1 cellular context compared by ENCODE assay signal in the genomic region with DNA sequence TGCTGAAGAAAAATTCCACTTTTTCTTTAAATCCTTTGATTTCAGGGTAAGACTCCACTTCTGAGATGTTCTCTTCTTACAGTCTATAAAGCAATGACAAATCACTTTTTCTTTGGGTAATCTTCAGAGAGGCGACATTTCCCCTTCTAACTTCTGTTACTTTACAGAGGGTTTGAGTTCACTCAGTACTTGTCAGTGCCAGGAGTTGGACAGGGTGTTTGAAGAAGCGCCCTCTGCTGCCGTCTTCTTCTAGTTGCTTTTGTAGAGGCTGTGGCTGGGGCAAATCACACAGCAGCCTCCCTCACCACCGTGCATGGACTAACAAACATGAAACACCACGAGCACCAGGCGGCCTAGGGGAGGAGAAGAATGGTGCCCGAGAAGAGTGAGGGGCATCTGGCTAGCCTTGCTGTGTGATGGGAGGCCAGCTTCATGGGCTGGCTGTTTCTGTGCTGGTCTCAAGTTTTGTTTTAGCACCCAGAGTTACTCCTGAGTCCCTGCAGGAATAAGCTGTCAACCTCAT.
TF ChIP-seq lines count a peak whose summit lies in the region.

A gene with protein sequence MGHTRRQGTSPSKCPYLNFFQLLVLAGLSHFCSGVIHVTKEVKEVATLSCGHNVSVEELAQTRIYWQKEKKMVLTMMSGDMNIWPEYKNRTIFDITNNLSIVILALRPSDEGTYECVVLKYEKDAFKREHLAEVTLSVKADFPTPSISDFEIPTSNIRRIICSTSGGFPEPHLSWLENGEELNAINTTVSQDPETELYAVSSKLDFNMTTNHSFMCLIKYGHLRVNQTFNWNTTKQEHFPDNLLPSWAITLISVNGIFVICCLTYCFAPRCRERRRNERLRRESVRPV (minus strand): TSS at position 174 of the 523 bp plus-strand sequence. CDS start 1,886 bp downstream, outside the sequence.

TF ChIP-seq in GM12878, 131 proteins besides CTCF, POLR2A, EP300 and RAD21 (continued from another document and continues in another):
- TF ChIP-seq, protein P1, sequence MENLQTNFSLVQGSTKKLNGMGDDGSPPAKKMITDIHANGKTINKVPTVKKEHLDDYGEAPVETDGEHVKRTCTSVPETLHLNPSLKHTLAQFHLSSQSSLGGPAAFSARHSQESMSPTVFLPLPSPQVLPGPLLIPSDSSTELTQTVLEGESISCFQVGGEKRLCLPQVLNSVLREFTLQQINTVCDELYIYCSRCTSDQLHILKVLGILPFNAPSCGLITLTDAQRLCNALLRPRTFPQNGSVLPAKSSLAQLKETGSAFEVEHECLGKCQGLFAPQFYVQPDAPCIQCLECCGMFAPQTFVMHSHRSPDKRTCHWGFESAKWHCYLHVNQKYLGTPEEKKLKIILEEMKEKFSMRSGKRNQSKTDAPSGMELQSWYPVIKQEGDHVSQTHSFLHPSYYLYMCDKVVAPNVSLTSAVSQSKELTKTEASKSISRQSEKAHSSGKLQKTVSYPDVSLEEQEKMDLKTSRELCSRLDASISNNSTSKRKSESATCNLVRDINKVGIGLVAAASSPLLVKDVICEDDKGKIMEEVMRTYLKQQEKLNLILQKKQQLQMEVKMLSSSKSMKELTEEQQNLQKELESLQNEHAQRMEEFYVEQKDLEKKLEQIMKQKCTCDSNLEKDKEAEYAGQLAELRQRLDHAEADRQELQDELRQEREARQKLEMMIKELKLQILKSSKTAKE (IDR thresholded peaks at IDR 0.05; ENCODE audit: low read depth, poor library complexity, severe bottlenecking), result peak; percentile 63
- TF ChIP-seq, protein P2, sequence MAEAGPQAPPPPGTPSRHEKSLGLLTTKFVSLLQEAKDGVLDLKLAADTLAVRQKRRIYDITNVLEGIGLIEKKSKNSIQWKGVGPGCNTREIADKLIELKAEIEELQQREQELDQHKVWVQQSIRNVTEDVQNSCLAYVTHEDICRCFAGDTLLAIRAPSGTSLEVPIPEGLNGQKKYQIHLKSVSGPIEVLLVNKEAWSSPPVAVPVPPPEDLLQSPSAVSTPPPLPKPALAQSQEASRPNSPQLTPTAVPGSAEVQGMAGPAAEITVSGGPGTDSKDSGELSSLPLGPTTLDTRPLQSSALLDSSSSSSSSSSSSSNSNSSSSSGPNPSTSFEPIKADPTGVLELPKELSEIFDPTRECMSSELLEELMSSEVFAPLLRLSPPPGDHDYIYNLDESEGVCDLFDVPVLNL (IDR thresholded peaks at IDR 0.05; ENCODE audit: low read depth, low read length), result 0 out of 2 replicates have a peak, but pooled peaks have one; percentile 29
- TF ChIP-seq IKZF1 (conservative IDR thresholded peaks at IDR 0.05), result 0 out of 2 replicates have a peak, but pooled peaks have one; percentile 50
- TF ChIP-seq, protein P3, sequence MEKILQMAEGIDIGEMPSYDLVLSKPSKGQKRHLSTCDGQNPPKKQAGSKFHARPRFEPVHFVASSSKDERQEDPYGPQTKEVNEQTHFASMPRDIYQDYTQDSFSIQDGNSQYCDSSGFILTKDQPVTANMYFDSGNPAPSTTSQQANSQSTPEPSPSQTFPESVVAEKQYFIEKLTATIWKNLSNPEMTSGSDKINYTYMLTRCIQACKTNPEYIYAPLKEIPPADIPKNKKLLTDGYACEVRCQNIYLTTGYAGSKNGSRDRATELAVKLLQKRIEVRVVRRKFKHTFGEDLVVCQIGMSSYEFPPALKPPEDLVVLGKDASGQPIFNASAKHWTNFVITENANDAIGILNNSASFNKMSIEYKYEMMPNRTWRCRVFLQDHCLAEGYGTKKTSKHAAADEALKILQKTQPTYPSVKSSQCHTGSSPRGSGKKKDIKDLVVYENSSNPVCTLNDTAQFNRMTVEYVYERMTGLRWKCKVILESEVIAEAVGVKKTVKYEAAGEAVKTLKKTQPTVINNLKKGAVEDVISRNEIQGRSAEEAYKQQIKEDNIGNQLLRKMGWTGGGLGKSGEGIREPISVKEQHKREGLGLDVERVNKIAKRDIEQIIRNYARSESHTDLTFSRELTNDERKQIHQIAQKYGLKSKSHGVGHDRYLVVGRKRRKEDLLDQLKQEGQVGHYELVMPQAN (conservative IDR thresholded peaks at IDR 0.05), result peak; percentile 61; the same call in 1 of the 2 replicates
- TF ChIP-seq SRF (IDR thresholded peaks at IDR 0.05; ENCODE audit: low read depth in 2 of 2, low read length in 2 of 2), result 0 out of 4 replicates have a peak, but pooled peaks of 1 of the 2 experiments have one; percentile 40
- no peak; the same call in 1 of the 2 replicates for TF ChIP-seq SIN3A (IDR thresholded peaks at IDR 0.05; ENCODE audit: low read depth, low read length)
- TF ChIP-seq, protein P4, sequence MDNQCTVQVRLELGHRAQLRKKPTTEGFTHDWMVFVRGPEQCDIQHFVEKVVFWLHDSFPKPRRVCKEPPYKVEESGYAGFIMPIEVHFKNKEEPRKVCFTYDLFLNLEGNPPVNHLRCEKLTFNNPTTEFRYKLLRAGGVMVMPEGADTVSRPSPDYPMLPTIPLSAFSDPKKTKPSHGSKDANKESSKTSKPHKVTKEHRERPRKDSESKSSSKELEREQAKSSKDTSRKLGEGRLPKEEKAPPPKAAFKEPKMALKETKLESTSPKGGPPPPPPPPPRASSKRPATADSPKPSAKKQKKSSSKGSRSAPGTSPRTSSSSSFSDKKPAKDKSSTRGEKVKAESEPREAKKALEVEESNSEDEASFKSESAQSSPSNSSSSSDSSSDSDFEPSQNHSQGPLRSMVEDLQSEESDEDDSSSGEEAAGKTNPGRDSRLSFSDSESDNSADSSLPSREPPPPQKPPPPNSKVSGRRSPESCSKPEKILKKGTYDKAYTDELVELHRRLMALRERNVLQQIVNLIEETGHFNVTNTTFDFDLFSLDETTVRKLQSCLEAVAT (IDR thresholded peaks at IDR 0.05), result peak; percentile 51; the same call in 1 of the 2 replicates
- TF ChIP-seq SREBF2 (IDR thresholded peaks at IDR 0.05; ENCODE audit: low read length), result no peak
- TF ChIP-seq, protein P5, sequence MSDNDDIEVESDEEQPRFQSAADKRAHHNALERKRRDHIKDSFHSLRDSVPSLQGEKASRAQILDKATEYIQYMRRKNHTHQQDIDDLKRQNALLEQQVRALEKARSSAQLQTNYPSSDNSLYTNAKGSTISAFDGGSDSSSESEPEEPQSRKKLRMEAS (IDR thresholded peaks at IDR 0.05; ENCODE audit: low read depth, low read length), result 0 out of 2 replicates have a peak, but pooled peaks have one; percentile 37
- 0 out of 2 replicates have a peak, but pooled peaks have one; percentile 13 for TF ChIP-seq PAX5 (IDR thresholded peaks at IDR 0.05; ENCODE audit: borderline replicate concordance, low read depth, low read length)
- TF ChIP-seq NFIC (IDR thresholded peaks at IDR 0.05; ENCODE audit: low read depth, low read length), result peak; percentile 38; the same call in 1 of the 2 replicates
- peak; percentile 76 for TF ChIP-seq SMC3 (IDR thresholded peaks at IDR 0.05; ENCODE audit: borderline replicate concordance, low read length)
- peak; percentile 64; the same call in 1 of the 2 replicates for TF ChIP-seq MEF2A (IDR thresholded peaks at IDR 0.05; ENCODE audit: insufficient read depth, low read depth, low read length)
- TF ChIP-seq BHLHE40 (IDR thresholded peaks at IDR 0.05; ENCODE audit: borderline replicate concordance in 1 of 2, low read depth in 2 of 2, low read length in 1 of 2), result peak in 1 of 2 experiments; percentile 44; a peak in 2 of 4 replicates
- TF ChIP-seq, protein P6, sequence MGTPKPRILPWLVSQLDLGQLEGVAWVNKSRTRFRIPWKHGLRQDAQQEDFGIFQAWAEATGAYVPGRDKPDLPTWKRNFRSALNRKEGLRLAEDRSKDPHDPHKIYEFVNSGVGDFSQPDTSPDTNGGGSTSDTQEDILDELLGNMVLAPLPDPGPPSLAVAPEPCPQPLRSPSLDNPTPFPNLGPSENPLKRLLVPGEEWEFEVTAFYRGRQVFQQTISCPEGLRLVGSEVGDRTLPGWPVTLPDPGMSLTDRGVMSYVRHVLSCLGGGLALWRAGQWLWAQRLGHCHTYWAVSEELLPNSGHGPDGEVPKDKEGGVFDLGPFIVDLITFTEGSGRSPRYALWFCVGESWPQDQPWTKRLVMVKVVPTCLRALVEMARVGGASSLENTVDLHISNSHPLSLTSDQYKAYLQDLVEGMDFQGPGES (IDR thresholded peaks at IDR 0.05), result no peak
- peak; percentile 71 for TF ChIP-seq POLR2AphosphoS5 (IDR thresholded peaks at IDR 0.05; ENCODE audit: low read length)
- TF ChIP-seq TBL1XR1 (IDR thresholded peaks at IDR 0.05; ENCODE audit: low read depth, low read length), result peak; percentile 68; the same call in 1 of the 2 replicates
- TF ChIP-seq, protein P7, sequence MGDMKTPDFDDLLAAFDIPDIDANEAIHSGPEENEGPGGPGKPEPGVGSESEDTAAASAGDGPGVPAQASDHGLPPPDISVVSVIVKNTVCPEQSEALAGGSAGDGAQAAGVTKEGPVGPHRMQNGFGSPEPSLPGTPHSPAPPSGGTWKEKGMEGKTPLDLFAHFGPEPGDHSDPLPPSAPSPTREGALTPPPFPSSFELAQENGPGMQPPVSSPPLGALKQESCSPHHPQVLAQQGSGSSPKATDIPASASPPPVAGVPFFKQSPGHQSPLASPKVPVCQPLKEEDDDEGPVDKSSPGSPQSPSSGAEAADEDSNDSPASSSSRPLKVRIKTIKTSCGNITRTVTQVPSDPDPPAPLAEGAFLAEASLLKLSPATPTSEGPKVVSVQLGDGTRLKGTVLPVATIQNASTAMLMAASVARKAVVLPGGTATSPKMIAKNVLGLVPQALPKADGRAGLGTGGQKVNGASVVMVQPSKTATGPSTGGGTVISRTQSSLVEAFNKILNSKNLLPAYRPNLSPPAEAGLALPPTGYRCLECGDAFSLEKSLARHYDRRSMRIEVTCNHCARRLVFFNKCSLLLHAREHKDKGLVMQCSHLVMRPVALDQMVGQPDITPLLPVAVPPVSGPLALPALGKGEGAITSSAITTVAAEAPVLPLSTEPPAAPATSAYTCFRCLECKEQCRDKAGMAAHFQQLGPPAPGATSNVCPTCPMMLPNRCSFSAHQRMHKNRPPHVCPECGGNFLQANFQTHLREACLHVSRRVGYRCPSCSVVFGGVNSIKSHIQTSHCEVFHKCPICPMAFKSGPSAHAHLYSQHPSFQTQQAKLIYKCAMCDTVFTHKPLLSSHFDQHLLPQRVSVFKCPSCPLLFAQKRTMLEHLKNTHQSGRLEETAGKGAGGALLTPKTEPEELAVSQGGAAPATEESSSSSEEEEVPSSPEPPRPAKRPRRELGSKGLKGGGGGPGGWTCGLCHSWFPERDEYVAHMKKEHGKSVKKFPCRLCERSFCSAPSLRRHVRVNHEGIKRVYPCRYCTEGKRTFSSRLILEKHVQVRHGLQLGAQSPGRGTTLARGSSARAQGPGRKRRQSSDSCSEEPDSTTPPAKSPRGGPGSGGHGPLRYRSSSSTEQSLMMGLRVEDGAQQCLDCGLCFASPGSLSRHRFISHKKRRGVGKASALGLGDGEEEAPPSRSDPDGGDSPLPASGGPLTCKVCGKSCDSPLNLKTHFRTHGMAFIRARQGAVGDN (IDR thresholded peaks at IDR 0.05), result peak; percentile 66
- TF ChIP-seq NRF1 (conservative IDR thresholded peaks at IDR 0.05; ENCODE audit: low read depth, low read length), result 0 out of 2 replicates have a peak, but pooled peaks have one; percentile 3
- TF ChIP-seq MXI1 (IDR thresholded peaks at IDR 0.05; ENCODE audit: low read depth, low read length), result peak; percentile 22; the same call in 1 of the 2 replicates
- peak; percentile 35; the same call in 1 of the 2 replicates for TF ChIP-seq GATAD2B (conservative IDR thresholded peaks at IDR 0.05; ENCODE audit: low read depth)
- no peak for TF ChIP-seq KDM1A (IDR thresholded peaks at IDR 0.05; ENCODE audit: borderline replicate concordance)
- TF ChIP-seq, protein P8, sequence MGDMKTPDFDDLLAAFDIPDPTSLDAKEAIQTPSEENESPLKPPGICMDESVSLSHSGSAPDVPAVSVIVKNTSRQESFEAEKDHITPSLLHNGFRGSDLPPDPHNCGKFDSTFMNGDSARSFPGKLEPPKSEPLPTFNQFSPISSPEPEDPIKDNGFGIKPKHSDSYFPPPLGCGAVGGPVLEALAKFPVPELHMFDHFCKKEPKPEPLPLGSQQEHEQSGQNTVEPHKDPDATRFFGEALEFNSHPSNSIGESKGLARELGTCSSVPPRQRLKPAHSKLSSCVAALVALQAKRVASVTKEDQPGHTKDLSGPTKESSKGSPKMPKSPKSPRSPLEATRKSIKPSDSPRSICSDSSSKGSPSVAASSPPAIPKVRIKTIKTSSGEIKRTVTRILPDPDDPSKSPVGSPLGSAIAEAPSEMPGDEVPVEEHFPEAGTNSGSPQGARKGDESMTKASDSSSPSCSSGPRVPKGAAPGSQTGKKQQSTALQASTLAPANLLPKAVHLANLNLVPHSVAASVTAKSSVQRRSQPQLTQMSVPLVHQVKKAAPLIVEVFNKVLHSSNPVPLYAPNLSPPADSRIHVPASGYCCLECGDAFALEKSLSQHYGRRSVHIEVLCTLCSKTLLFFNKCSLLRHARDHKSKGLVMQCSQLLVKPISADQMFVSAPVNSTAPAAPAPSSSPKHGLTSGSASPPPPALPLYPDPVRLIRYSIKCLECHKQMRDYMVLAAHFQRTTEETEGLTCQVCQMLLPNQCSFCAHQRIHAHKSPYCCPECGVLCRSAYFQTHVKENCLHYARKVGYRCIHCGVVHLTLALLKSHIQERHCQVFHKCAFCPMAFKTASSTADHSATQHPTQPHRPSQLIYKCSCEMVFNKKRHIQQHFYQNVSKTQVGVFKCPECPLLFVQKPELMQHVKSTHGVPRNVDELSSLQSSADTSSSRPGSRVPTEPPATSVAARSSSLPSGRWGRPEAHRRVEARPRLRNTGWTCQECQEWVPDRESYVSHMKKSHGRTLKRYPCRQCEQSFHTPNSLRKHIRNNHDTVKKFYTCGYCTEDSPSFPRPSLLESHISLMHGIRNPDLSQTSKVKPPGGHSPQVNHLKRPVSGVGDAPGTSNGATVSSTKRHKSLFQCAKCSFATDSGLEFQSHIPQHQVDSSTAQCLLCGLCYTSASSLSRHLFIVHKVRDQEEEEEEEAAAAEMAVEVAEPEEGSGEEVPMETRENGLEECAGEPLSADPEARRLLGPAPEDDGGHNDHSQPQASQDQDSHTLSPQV (IDR thresholded peaks at IDR 0.05), result no peak
- no peak for TF ChIP-seq RB1 (IDR thresholded peaks at IDR 0.05; ENCODE audit: borderline replicate concordance)
- TF ChIP-seq, protein P9, sequence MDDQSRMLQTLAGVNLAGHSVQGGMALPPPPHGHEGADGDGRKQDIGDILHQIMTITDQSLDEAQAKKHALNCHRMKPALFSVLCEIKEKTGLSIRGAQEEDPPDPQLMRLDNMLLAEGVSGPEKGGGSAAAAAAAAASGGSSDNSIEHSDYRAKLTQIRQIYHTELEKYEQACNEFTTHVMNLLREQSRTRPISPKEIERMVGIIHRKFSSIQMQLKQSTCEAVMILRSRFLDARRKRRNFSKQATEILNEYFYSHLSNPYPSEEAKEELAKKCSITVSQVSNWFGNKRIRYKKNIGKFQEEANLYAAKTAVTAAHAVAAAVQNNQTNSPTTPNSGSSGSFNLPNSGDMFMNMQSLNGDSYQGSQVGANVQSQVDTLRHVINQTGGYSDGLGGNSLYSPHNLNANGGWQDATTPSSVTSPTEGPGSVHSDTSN (IDR thresholded peaks at IDR 0.05; ENCODE audit: insufficient replicate concordance, low read depth, low read length), result no peak
- TF ChIP-seq CHD4 (IDR thresholded peaks at IDR 0.05), result no peak
- TF ChIP-seq ZNF24 (IDR thresholded peaks at IDR 0.05), result peak; percentile 58
- peak; percentile 98 for TF ChIP-seq SMARCA5 (IDR thresholded peaks at IDR 0.05)
